ENCODE assay signal across 8 cellular contexts in the genomic region with DNA sequence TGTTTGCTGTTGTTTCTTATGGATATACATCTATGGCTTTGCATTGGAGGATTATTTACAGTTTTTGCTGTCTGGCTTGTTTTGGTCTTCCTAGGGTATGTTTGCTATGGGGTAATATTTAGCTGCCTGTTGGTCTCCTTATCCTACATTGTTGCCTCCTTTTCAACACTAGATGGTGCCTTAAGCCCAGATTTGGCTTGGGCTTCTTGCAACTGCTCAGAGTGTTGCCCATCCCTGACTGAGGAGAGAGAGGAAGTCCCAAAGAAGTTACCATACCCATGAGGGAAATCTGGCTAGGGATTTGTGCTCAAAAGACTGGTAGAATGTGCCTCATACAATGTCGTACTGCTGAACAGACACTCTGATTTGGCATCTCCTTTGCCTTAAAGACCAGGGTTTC.
DNase-seq lines count a peak whose midpoint lies in the region; ATAC-seq and TF ChIP-seq lines count a peak whose summit lies in the region.

No MANE protein-coding gene starts in this region.

- no peaks in the 10 kb centered on the region for H3K36me3 ChIP-seq in RWPE2 (ENCODE audit: low read depth)
- no peaks in the 10 kb centered on the region for H3K36me3 ChIP-seq in esophagus muscularis mucosa

- H3K27ac ChIP-seq in HL-60 (replicated peaks) (no peak overlapping the region), RWPE2 (ENCODE audit: poor library complexity, severe bottlenecking) (no peak overlapping the region), esophagus muscularis mucosa (replicated peaks in 1 of 4) (no peak overlapping the region)

- TF ChIP-seq CTCF in HL-60 (IDR thresholded peaks at IDR 0.05; ENCODE audit: insufficient read depth, low read length) (no peak), RWPE2 (IDR thresholded peaks at IDR 0.05; ENCODE audit: poor library complexity, severe bottlenecking) (peak; percentile 56), esophagus muscularis mucosa (IDR thresholded peaks at IDR 0.05) (no peak)

- H3K4me1 ChIP-seq in RWPE2 (ENCODE audit: insufficient read depth, poor library complexity, severe bottlenecking) (no peaks in the 10 kb centered on the region), esophagus muscularis mucosa (no peaks in the 10 kb centered on the region)

- no peak overlapping the region for H3K4me3 ChIP-seq in HL-60 (replicated peaks; ENCODE audit: insufficient read depth, low read length)
- H3K4me3 ChIP-seq in RWPE2 (ENCODE audit: severe bottlenecking): no peak overlapping the region
- no peak overlapping the region for H3K4me3 ChIP-seq in esophagus muscularis mucosa

- H3K9me3 ChIP-seq in RWPE2 (ENCODE audit: severe bottlenecking): no peaks in the 10 kb centered on the region
- H3K9me3 ChIP-seq in esophagus muscularis mucosa: peaks cover 0 to 8% (median 4%) of the 10 kb centered on the region in 4 donors

- no peak for TF ChIP-seq EP300 in esophagus muscularis mucosa (IDR thresholded peaks at IDR 0.05)

- DNase-seq in DMS 273 (lab: John Stamatoyannopoulos, UW; ENCODE audit: unreplicated experiment) (peak; percentile 44), DMS 273 treated with DMSO at 0.1 percent for 48 hours (lab: John Stamatoyannopoulos, UW) (no peak), HL-60 (ENCODE audit: low read depth in 1 of 2, low spot score in 1 of 2) (peak; percentile 12 to 71), RWPE2 (ENCODE audit: low spot score) (no peak), iris pigment epithelial cell (ENCODE audit: low read depth) (peak; percentile 26), HuH-7 (ENCODE audit: low spot score) (no peak), esophagus muscularis mucosa (ENCODE audit: extremely low spot score) (no peak)

- intact Hi-C loops in esophagus muscularis mucosa (cut with DNase I): no loop called here

- WGBS in esophagus muscularis mucosa: 50% methylated on average over 1 of the region's 1 CpG

- TF ChIP-seq POLR2A in esophagus muscularis mucosa (IDR thresholded peaks at IDR 0.05; ENCODE audit: low read depth): no peak

- ATAC-seq in RWPE2 (ENCODE audit: low read depth): peak; percentile 82
- no peak for ATAC-seq in HG03432 (IDR thresholded peaks at IDR 0.05; ENCODE audit: unreplicated experiment)

- no peaks in the 10 kb centered on the region for H3K27me3 ChIP-seq in HL-60 (ENCODE audit: insufficient read depth, poor library complexity, severe bottlenecking)
- H3K27me3 ChIP-seq in RWPE2 (ENCODE audit: insufficient read depth, poor library complexity, severe bottlenecking): peaks cover 13% of the 10 kb centered on the region
- H3K27me3 ChIP-seq in esophagus muscularis mucosa: peaks cover 0 to 11% (median 0%) of the 10 kb centered on the region in 4 donors

Comparison
In these comparisons a context has a peak if more than half of its experiments do, and no peak if none do; other contexts are left out.
1. DNase-seq: peak in DMS 273 (single experiment), HL-60 (2 of 2) and iris pigment epithelial cell (single experiment); none in DMS 273 treated with DMSO at 0.1 percent for 48 hours (single experiment), RWPE2 (single experiment), HuH-7 (single experiment) and esophagus muscularis mucosa (single experiment).